15 cellular contexts compared by ENCODE assay signal in genomic region chr18:48797841-48798255, GRCh38.
DNase-seq lines count a peak whose midpoint lies in the region; ATAC-seq and TF ChIP-seq lines count a peak whose summit lies in the region.
"Had no signal": no experiment of that assay in that cellular context is flagged by ENCODE, and none has a peak within 500 bp of the region (broad histone marks: within the 10 kb centered on the region; RNA-seq: fewer than 3 reads in every experiment).

No MANE protein-coding gene starts in this region.

- peak in 1 of 2 donors; percentile 43 for TF ChIP-seq POLR2A in thyroid gland (IDR thresholded peaks at IDR 0.05)

- H3K27me3 ChIP-seq in ascending aorta (no peaks in the 10 kb centered on the region), thyroid gland (no peaks in the 10 kb centered on the region)
- H3K27me3 ChIP-seq: pancreas, suprapubic skin had no signal

- CTCF ChIA-PET in activated CD8-positive, alpha-beta memory T cell treated with anti-CD3 and anti-CD28 coated beads, Interleukin-2, amount 10 ng/mL, durations not matched to agents 7 days and 5 days (lab: Charles Lee): no interaction called here

- WGBS in thyroid gland, 2 donors: 40 to 54% methylated on average over 8 to 9 of the region's 9 CpGs

- H3K4me1 ChIP-seq in ascending aorta (peaks cover 9 to 29% of the 10 kb centered on the region in 2 donors), thyroid gland (peaks cover 53 to 68% of the 10 kb centered on the region in 2 donors)
- H3K4me1 ChIP-seq: suprapubic skin had no signal

- peak; percentile 54 for DNase-seq in activated CD8-positive, alpha-beta memory T cell treated with anti-CD3 and anti-CD28 coated beads for 24 hours
- no peak for DNase-seq in activated CD8-positive, alpha-beta memory T cell treated with anti-CD3 and anti-CD28 coated beads, Interleukin-2, amount 10 ng/mL, durations not matched to agents 7 days and 5 days
- peak; percentile 8 to 61 for DNase-seq in ascending aorta (ENCODE audit: low spot score in 2 of 2)
- peak; percentile 32 for DNase-seq in islet precursor cell
- DNase-seq in thyroid gland: peak; percentile 53 to 56
- no peak for DNase-seq in DMS 273 treated with DMSO at 0.1 percent for 48 hours (lab: John Stamatoyannopoulos, UW)
- DNase-seq: effector CD4-positive, alpha-beta T cell; H7; NCI-H1694; SW 1271 had no signal

- ATAC-seq in activated CD8-positive, alpha-beta memory T cell treated with anti-CD3 and anti-CD28 coated beads, Interleukin-2, amount 10 ng/mL, durations not matched to agents 7 days and 5 days: no peak
- ATAC-seq in HG03442 (IDR thresholded peaks at IDR 0.05; ENCODE audit: unreplicated experiment): no peak
- no peak for ATAC-seq in GM18861 (IDR thresholded peaks at IDR 0.05; ENCODE audit: unreplicated experiment)

- H3K36me3 ChIP-seq in ascending aorta: no peaks in the 10 kb centered on the region
- H3K36me3 ChIP-seq in thyroid gland: no peaks in the 10 kb centered on the region
- H3K36me3 ChIP-seq: pancreas had no signal

- no peak overlapping the region for H3K4me3 Mint-ChIP-seq in activated CD8-positive, alpha-beta memory T cell treated with anti-CD3 and anti-CD28 coated beads, Interleukin-2, amount 10 ng/mL, durations not matched to agents 7 days and 5 days

- peaks cover 22% of the 10 kb centered on the region for H3K4me1 Mint-ChIP-seq in activated CD8-positive, alpha-beta memory T cell treated with anti-CD3 and anti-CD28 coated beads, Interleukin-2, amount 10 ng/mL, durations not matched to agents 7 days and 5 days

- peaks cover 3% of the 10 kb centered on the region for H3K27me3 Mint-ChIP-seq in activated CD8-positive, alpha-beta memory T cell treated with anti-CD3 and anti-CD28 coated beads, Interleukin-2, amount 10 ng/mL, durations not matched to agents 7 days and 5 days

- H3K9me3 Mint-ChIP-seq in activated CD8-positive, alpha-beta memory T cell treated with anti-CD3 and anti-CD28 coated beads, Interleukin-2, amount 10 ng/mL, durations not matched to agents 7 days and 5 days (ENCODE audit: low read depth): no peaks in the 10 kb centered on the region

- H3K27ac ChIP-seq in ascending aorta (peak overlapping the region; percentile 29 to 61), thyroid gland (peak overlapping the region; percentile 86 to 91 (median 87))
- H3K27ac ChIP-seq: pancreas, suprapubic skin had no signal

- intact Hi-C loops in ascending aorta (cut with DNase I): no loop called here
- intact Hi-C loops in thyroid gland (cut with DNase I): no loop called here

- H3K36me3 Mint-ChIP-seq in activated CD8-positive, alpha-beta memory T cell treated with anti-CD3 and anti-CD28 coated beads, Interleukin-2, amount 10 ng/mL, durations not matched to agents 7 days and 5 days: no peaks in the 10 kb centered on the region

- no peak overlapping the region for H3K27ac Mint-ChIP-seq in activated CD8-positive, alpha-beta memory T cell treated with anti-CD3 and anti-CD28 coated beads, Interleukin-2, amount 10 ng/mL, durations not matched to agents 7 days and 5 days

- TF ChIP-seq CTCF in ascending aorta (IDR thresholded peaks at IDR 0.05): no peak
- TF ChIP-seq CTCF in thyroid gland (IDR thresholded peaks at IDR 0.05): no peak

- H3K4me3 ChIP-seq in ascending aorta (no peak overlapping the region), thyroid gland (replicated peaks in 1 of 3) (no peak overlapping the region)
- H3K4me3 ChIP-seq: lung, pancreas, suprapubic skin had no signal

- H3K9me3 ChIP-seq in ascending aorta (no peaks in the 10 kb centered on the region), thyroid gland (no peaks in the 10 kb centered on the region)
- H3K9me3 ChIP-seq: pancreas, suprapubic skin had no signal

Comparison
In these comparisons a context has a peak if more than half of its experiments do, and no peak if none do; other contexts are left out.
1. DNase-seq: peak in activated CD8-positive, alpha-beta memory T cell treated with anti-CD3 and anti-CD28 coated beads for 24 hours (single experiment), ascending aorta (2 of 2), islet precursor cell (single experiment) and thyroid gland (2 of 2); none in activated CD8-positive, alpha-beta memory T cell treated with anti-CD3 and anti-CD28 coated beads, Interleukin-2, amount 10 ng/mL, durations not matched to agents 7 days and 5 days (single experiment) and DMS 273 treated with DMSO at 0.1 percent for 48 hours (single experiment).